16 cellular contexts compared by ENCODE assay signal in the genomic region with DNA sequence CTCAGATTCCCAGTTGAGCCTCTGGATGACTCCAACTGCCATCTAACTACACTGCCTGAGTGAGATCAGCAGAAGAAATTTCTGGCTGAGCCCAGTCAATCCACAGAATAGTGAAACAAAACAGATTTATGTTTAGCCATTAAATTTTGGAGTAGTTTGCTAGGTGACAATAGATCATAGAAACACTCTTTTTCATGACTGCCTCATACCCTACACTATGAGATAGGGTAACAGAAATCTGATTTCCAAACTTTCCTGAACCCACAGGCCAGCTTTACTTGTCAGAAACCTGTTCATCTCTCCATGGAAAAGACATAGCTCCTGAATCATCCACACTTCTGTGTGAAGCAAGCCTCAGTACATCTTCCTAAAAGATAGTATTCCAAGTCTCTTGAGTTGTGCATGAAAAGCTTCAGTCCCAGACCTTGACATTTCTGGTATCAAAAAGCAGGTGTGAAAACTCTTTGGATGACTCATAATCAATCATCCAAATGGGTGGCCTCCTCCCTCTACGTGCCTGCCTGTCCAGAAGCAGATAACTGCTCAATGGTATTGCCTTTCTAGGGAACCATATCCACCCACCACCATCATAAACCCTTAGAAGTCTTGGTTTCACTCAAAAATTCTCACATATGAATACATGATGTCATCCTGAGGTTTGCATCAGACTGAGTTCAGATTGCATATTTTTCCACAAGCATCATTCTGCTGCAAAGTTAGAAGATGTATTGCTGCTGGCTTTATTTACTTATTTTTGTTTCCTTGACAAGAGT. TPM values are rescaled to one million over a fixed set of nuclear protein-coding genes. Genes with fewer than 3 reads are reported as not detected.
A peak's percentile ranks its signal among the peaks of the same experiment; 100 is the strongest.
DNase-seq lines count a peak whose midpoint lies in the region; ATAC-seq and TF ChIP-seq lines count a peak whose summit lies in the region.
"Had no signal": no experiment of that assay in that cellular context is flagged by ENCODE, and none has a peak within 500 bp of the region (broad histone marks: within the 10 kb centered on the region; RNA-seq: fewer than 3 reads in every experiment).

No MANE protein-coding gene starts in this region.

- no peak overlapping the region for H3K4me3 Mint-ChIP-seq in neural progenitor cell
- H3K4me3 Mint-ChIP-seq: central memory CD8-positive, alpha-beta T cell; IgD-negative memory B cell had no signal

- no peaks in the 10 kb centered on the region for H3K4me1 Mint-ChIP-seq in neural progenitor cell
- H3K4me1 Mint-ChIP-seq: central memory CD8-positive, alpha-beta T cell; IgD-negative memory B cell had no signal

- H3K27me3 Mint-ChIP-seq in neural progenitor cell (ENCODE audit: insufficient read depth, low read depth) = no peaks in the 10 kb centered on the region
- H3K27me3 Mint-ChIP-seq: central memory CD8-positive, alpha-beta T cell; IgD-negative memory B cell had no signal

- H3K36me3 Mint-ChIP-seq in neural progenitor cell = no peaks in the 10 kb centered on the region

- no peaks in the 10 kb centered on the region for H3K36me3 ChIP-seq in neural progenitor cell
- H3K36me3 ChIP-seq: esophagus muscularis mucosa, left lung, thyroid gland had no signal

- H3K9me3 ChIP-seq in AG04450 (ENCODE audit: control insufficient read depth, insufficient read depth, low read length) (no peaks in the 10 kb centered on the region), neural progenitor cell (ENCODE audit: low read depth) (peaks cover 8% of the 10 kb centered on the region)
- H3K9me3 ChIP-seq: esophagus muscularis mucosa, left lung, thyroid gland had no signal

- no peak overlapping the region for H3K27ac Mint-ChIP-seq in neural progenitor cell
- H3K27ac Mint-ChIP-seq: IgD-negative memory B cell had no signal

- DNase-seq in AG04450 (ENCODE audit: low read depth, low spot score) (peak; percentile 2), fibroblast of pulmonary artery (ENCODE audit: low read depth) (peak; percentile 49), NCI-H524 (lab: John Stamatoyannopoulos, UW) (no peak), neural progenitor cell (ENCODE audit: low spot score) (no peak), left lobe of liver (ENCODE audit: low spot score) (no peak), SW 1271 (lab: John Stamatoyannopoulos, UW) (no peak)
- DNase-seq: GDM1, left lung, NCI-H187 treated with DMSO at 0.1 percent for 48 hours, T-helper 1 cell, thyroid gland had no signal

- no peak overlapping the region for H3K9ac ChIP-seq in neural progenitor cell

- CTCF ChIA-PET in AG04450 (lab: Charles Lee) = no interaction called here

- H3K4me3 ChIP-seq in AG04450 (ENCODE audit: low read depth, low read length) (no peak overlapping the region), fibroblast of pulmonary artery (replicated peaks; ENCODE audit: low read depth, low read length) (no peak overlapping the region), neural progenitor cell (no peak overlapping the region)
- H3K4me3 ChIP-seq: esophagus muscularis mucosa, left lung, thyroid gland had no signal

- H3K27ac ChIP-seq in AG04450 (ENCODE audit: low read depth, low read length) = no peak overlapping the region
- H3K27ac ChIP-seq in neural progenitor cell = no peak overlapping the region
- H3K27ac ChIP-seq: esophagus muscularis mucosa, left lung, thyroid gland had no signal

- no peaks in the 10 kb centered on the region for H3K4me1 ChIP-seq in neural progenitor cell
- H3K4me1 ChIP-seq: left lung had no signal

- POLR2A ChIA-PET in AG04450 (lab: Yijun Ruan, JAX) = no interaction called here

- no peak overlapping the region for H2AFZ ChIP-seq in neural progenitor cell (replicated peaks)

- no peaks in the 10 kb centered on the region for H3F3A ChIP-seq in neural progenitor cell (ENCODE audit: low read depth)

- H3K9me3 Mint-ChIP-seq in neural progenitor cell = peaks cover 3% of the 10 kb centered on the region
- H3K9me3 Mint-ChIP-seq: central memory CD8-positive, alpha-beta T cell; IgD-negative memory B cell had no signal

- TF ChIP-seq CTCF in AG04450 (IDR thresholded peaks at IDR 0.05; ENCODE audit: low read depth, low read length) = no peak
- TF ChIP-seq CTCF in fibroblast of pulmonary artery (IDR thresholded peaks at IDR 0.05; ENCODE audit: low read length, missing control alignments) = no peak
- TF ChIP-seq CTCF in neural progenitor cell (IDR thresholded peaks at IDR 0.05) = no peak

- ATAC-seq in GM18502 (IDR thresholded peaks at IDR 0.05; ENCODE audit: poor library complexity, unreplicated experiment) (peak; percentile 70), HG03575 (IDR thresholded peaks at IDR 0.05; ENCODE audit: extremely low read depth, insufficient number of reproducible peaks, low FRiP score, unreplicated experiment) (peak; percentile 47), left lobe of liver (no peak)
- ATAC-seq: left lung had no signal

- no peaks in the 10 kb centered on the region for H3K79me2 ChIP-seq in neural progenitor cell (ENCODE audit: low read depth)

- no peak overlapping the region for H3K4me2 ChIP-seq in neural progenitor cell

- no peaks in the 10 kb centered on the region for H4K20me1 ChIP-seq in neural progenitor cell (ENCODE audit: low read depth)

- H3K27me3 ChIP-seq in AG04450 (ENCODE audit: control insufficient read depth, insufficient read depth, low read length) = no peaks in the 10 kb centered on the region
- H3K27me3 ChIP-seq in neural progenitor cell = no peaks in the 10 kb centered on the region
- H3K27me3 ChIP-seq: esophagus muscularis mucosa, left lung, thyroid gland had no signal

RNA-seq across cellular contexts. Expression of a gene that starts 47.5 kb away (rescaled TPM):
- polyA plus RNA-seq in AG04450 (2011; rRNA removed) = 14.4 and 19.5 TPM in 2 replicates
- polyA minus RNA-seq in AG04450 (2011; rRNA and poly(A)+ RNA removed) = 16.0 and 16.3 TPM in 2 replicates
- total RNA-seq in neural progenitor cell (ENCODE audit: low replicate concordance) (24.6 and 43.8 TPM in 2 replicates), left lobe of liver (30.1 TPM)

Comparison
In these comparisons a context has a peak if more than half of its experiments do, and no peak if none do; other contexts are left out.
1. DNase-seq: peak in AG04450 (single experiment) and fibroblast of pulmonary artery (single experiment); none in NCI-H524 (0 of 2), neural progenitor cell (single experiment), left lobe of liver (single experiment) and SW 1271 (0 of 2).